23 cellular contexts compared by ENCODE assay signal in the genomic region with DNA sequence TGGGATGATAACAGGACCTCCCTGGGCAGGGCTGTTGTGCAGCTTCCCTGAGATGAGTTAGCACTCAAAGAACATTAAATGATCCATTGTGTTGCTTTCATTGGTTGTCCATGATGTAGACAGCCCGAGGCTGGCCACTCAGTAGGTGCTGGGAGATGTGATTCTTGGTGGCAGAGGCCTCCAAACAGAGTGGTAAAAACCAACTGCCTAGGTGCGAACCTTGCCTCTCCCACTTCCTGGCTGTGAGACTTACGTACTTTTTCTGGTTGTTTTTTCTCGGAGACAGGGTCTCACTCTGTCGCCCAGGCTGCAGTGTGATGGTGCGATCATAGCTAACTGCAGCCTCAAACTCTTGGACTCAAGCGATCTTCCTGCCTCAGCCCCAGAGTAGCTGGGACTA. TPM values are rescaled to one million over a fixed set of nuclear protein-coding genes. Genes with fewer than 3 reads are reported as not detected.
"Had no signal": no experiment of that assay in that cellular context is flagged by ENCODE, and none has a peak within 500 bp of the region (broad histone marks: within the 10 kb centered on the region; RNA-seq: fewer than 3 reads in every experiment).

No MANE protein-coding gene starts in this region.

- H3K36me3 ChIP-seq: neutrophil, ovary had no signal

- ATAC-seq: activated CD4-positive, alpha-beta T cell treated with anti-CD3 and anti-CD28 coated beads for 36 hours; foreskin keratinocyte; left lobe of liver; right cardiac atrium; T-helper 17 cell; upper lobe of right lung had no signal

- H3K9me3 ChIP-seq: neutrophil, ovary, SJSA1, upper lobe of right lung had no signal

- H3K9me3 Mint-ChIP-seq: activated B cell treated with CpG ODN at 0.5 μM for 24 hours; activated naive CD4-positive, alpha-beta T cell treated with anti-CD3 and anti-CD28 coated beads for 36 hours; activated naive CD8-positive, alpha-beta T cell treated with anti-CD3 and anti-CD28 coated beads, Interleukin-2, amount 10 ng/mL, durations not matched to agents 7 days and 5 days; activated T-helper 2 cell treated with anti-CD3 and anti-CD28 coated beads, Interferon-gamma antibody, Interleukin-2, Interleukin-4, amounts not matched to agents 10 μg/mL and 5 μg/mL and 100 μg/mL, durations not matched to agents 14 hours and 24 hours and 36 hours; nephron had no signal

- H3K27ac ChIP-seq: foreskin keratinocyte, neutrophil, ovary, SJSA1, upper lobe of right lung had no signal

- H3K27ac Mint-ChIP-seq: activated B cell treated with CpG ODN at 0.5 μM for 24 hours; activated CD4-positive, alpha-beta T cell treated with anti-CD3 and anti-CD28 coated beads for 36 hours; activated naive CD4-positive, alpha-beta T cell treated with anti-CD3 and anti-CD28 coated beads for 36 hours; activated naive CD8-positive, alpha-beta T cell treated with anti-CD3 and anti-CD28 coated beads, Interleukin-2, amount 10 ng/mL, durations not matched to agents 7 days and 5 days; activated T-helper 2 cell treated with anti-CD3 and anti-CD28 coated beads, Interferon-gamma antibody, Interleukin-2, Interleukin-4, amounts not matched to agents 10 μg/mL and 5 μg/mL and 100 μg/mL, durations not matched to agents 14 hours and 24 hours and 36 hours; nephron; T-helper 17 cell had no signal

- H3K4me1 ChIP-seq: foreskin keratinocyte, SJSA1 had no signal

- H3K27me3 Mint-ChIP-seq: activated B cell treated with CpG ODN at 0.5 μM for 24 hours; activated CD4-positive, alpha-beta T cell treated with anti-CD3 and anti-CD28 coated beads for 36 hours; activated naive CD8-positive, alpha-beta T cell treated with anti-CD3 and anti-CD28 coated beads, Interleukin-2, amount 10 ng/mL, durations not matched to agents 7 days and 5 days; T-helper 17 cell had no signal

- H3K27me3 ChIP-seq: foreskin keratinocyte, neutrophil, ovary, SJSA1, upper lobe of right lung had no signal

- DNase-seq: activated B cell treated with CpG ODN at 0.5 μM for 24 hours; activated CD4-positive, alpha-beta T cell treated with anti-CD3 and anti-CD28 coated beads for 36 hours; activated CD4-positive, alpha-beta T cell treated with anti-CD3 and anti-CD28 coated beads, Interleukin-2, amount 50 U/mL, for 4 hours; activated naive CD4-positive, alpha-beta T cell treated with anti-CD3 and anti-CD28 coated beads for 36 hours; activated naive CD8-positive, alpha-beta T cell treated with anti-CD3 and anti-CD28 coated beads, Interleukin-2, amount 10 ng/mL, durations not matched to agents 7 days and 5 days; activated T-cell treated with anti-CD3 and anti-CD28 coated beads, Interleukin-2, amount 50 U/mL, for 1 hour; amniotic stem cell; foreskin keratinocyte; ovary; right cardiac atrium; stimulated activated CD4-positive, alpha-beta T cell treated with anti-CD3 and anti-CD28 coated beads, Interleukin-1b, Interleukin-23, amount 100 ng/mL, for 48 hours; stimulated activated naive CD4-positive, alpha-beta T cell; T-helper 17 cell; upper lobe of right lung had no signal

- H3K4me3 ChIP-seq: ovary, SJSA1, upper lobe of right lung had no signal

- H3K4me3 Mint-ChIP-seq: activated B cell treated with CpG ODN at 0.5 μM for 24 hours; activated CD4-positive, alpha-beta T cell treated with anti-CD3 and anti-CD28 coated beads for 36 hours; activated naive CD4-positive, alpha-beta T cell treated with anti-CD3 and anti-CD28 coated beads for 36 hours; activated naive CD8-positive, alpha-beta T cell treated with anti-CD3 and anti-CD28 coated beads, Interleukin-2, amount 10 ng/mL, durations not matched to agents 7 days and 5 days; nephron; T-helper 17 cell had no signal

RNA-seq across cellular contexts. Expression of gene CCER2, which starts 12.4 kb away (rescaled TPM):
- total RNA-seq: bronchial epithelial cell, foreskin keratinocyte, glomerular endothelial cell, lung microvascular endothelial cell, pulmonary artery endothelial cell, SJSA1 had no signal
